ENCODE assay signal across 1 cellular context in genomic region chr10:114970515-114970914, GRCh38.
TF ChIP-seq lines count a peak whose summit lies in the region.

No MANE protein-coding gene starts in this region.

TF ChIP-seq in SK-N-SH treated with all-trans-retinoic acid at 6 μM for 48 hours, 23 proteins besides CTCF, POLR2A, EP300 and RAD21 (continued from another document):
- TF ChIP-seq CSRNP3 (CRISPR knock-in tag; IDR thresholded peaks at IDR 0.05) (no peak), CREB5 (CRISPR knock-in tag; IDR thresholded peaks at IDR 0.05; ENCODE audit: low read depth) (no peak), TSHZ2 (CRISPR knock-in tag; IDR thresholded peaks at IDR 0.05) (no peak), ESRRG (CRISPR knock-in tag; IDR thresholded peaks at IDR 0.05) (no peak), ZNF70 (CRISPR knock-in tag; IDR thresholded peaks at IDR 0.05) (no peak), POU6F1 (CRISPR knock-in tag; IDR thresholded peaks at IDR 0.05; ENCODE audit: borderline replicate concordance, low read depth) (no peak)
